ENCODE assay signal across 1 cellular context in the genomic region with DNA sequence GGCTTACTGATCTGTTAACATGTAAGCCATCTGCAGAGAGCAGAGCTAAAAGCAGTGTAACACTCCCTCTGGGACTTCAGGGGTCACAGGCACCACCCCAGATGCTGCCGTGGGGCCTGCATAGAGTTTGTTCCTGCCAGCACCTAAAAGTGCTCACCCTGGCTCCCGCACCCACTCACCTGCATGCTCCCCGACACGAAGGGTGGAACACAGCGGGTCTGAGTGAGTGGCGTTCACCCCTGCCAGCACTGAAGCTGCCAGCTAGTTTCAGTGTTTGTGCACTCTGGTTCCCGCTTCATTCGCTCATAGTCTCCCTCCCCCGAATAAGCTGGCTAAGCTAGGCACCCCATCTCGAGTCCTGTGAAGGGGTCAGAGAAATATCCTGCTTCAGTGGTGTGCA.
TF ChIP-seq lines count a peak whose summit lies in the region.

No MANE protein-coding gene starts in this region.

TF ChIP-seq in GM23338, 12 proteins besides CTCF, POLR2A, EP300 and RAD21 (continued from another document):
- TF ChIP-seq, protein P1, sequence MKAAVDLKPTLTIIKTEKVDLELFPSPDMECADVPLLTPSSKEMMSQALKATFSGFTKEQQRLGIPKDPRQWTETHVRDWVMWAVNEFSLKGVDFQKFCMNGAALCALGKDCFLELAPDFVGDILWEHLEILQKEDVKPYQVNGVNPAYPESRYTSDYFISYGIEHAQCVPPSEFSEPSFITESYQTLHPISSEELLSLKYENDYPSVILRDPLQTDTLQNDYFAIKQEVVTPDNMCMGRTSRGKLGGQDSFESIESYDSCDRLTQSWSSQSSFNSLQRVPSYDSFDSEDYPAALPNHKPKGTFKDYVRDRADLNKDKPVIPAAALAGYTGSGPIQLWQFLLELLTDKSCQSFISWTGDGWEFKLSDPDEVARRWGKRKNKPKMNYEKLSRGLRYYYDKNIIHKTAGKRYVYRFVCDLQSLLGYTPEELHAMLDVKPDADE (IDR thresholded peaks at IDR 0.05): no peak
